14 cellular contexts compared by ENCODE assay signal in genomic region chr3:134494539-134494938, GRCh38.
"Had no signal": no experiment of that assay in that cellular context is flagged by ENCODE, and none has a peak within 500 bp of the region (broad histone marks: within the 10 kb centered on the region; RNA-seq: fewer than 3 reads in every experiment).

No MANE protein-coding gene starts in this region.

- H3K4me3 ChIP-seq: adrenal gland, coronary artery, mucosa of descending colon, right atrium auricular region, uterus had no signal

- H3K27me3 ChIP-seq: adrenal gland, right atrium auricular region, uterus had no signal

- DNase-seq: activated CD4-positive, alpha-beta T cell treated with anti-CD3 and anti-CD28 coated beads for 48 hours; activated naive CD4-positive, alpha-beta T cell treated with anti-CD3 and anti-CD28 coated beads, Interleukin-2, amount 50 U/mL, for 16 hours; adrenal gland; caudate nucleus; effector memory CD4-positive, alpha-beta T cell; erythroblast; head of caudate nucleus; mucosa of descending colon; naive thymus-derived CD8-positive, alpha-beta T cell; small intestine; uterus had no signal

- H3K27ac ChIP-seq: adrenal gland, coronary artery, right atrium auricular region, uterus, VCaP had no signal
